In genomic region chr4:73445383-73446335, GRCh38 we compare ENCODE assay signal across 1 cellular context.
A peak's percentile ranks its signal among the peaks of the same experiment; 100 is the strongest.
TF ChIP-seq lines count a peak whose summit lies in the region.

No MANE protein-coding gene starts in this region.

TF ChIP-seq in HepG2, 621 proteins besides CTCF, POLR2A, EP300 and RAD21 (continued from another document):
- TF ChIP-seq THAP8 (CRISPR knock-in tag; IDR thresholded peaks at IDR 0.05; ENCODE audit: borderline replicate concordance) (no peak), ZNF747 (CRISPR knock-in tag; IDR thresholded peaks at IDR 0.05; ENCODE audit: borderline replicate concordance) (no peak), ETV5 (CRISPR knock-in tag; IDR thresholded peaks at IDR 0.05; ENCODE audit: borderline replicate concordance) (no peak), RBFOX2 (IDR thresholded peaks at IDR 0.05; ENCODE audit: low read depth, low read length) (peak; percentile 56; the same call in 1 of the 2 replicates), PRDM15 (CRISPR knock-in tag; IDR thresholded peaks at IDR 0.05) (0 out of 2 replicates have a peak, but pooled peaks have one; percentile 10), POLR2AphosphoS5 (IDR thresholded peaks at IDR 0.05; ENCODE audit: low read depth, low read length) (peak; percentile 30), GATAD1 (CRISPR knock-in tag; IDR thresholded peaks at IDR 0.05) (no peak), SSRP1 (CRISPR knock-in tag; IDR thresholded peaks at IDR 0.05) (peak; percentile 13; the same call in 1 of the 2 replicates)
